In genomic region chr11:78083036-78083435, GRCh38 we compare ENCODE assay signal across 23 cellular contexts. TPM values are rescaled to one million over a fixed set of nuclear protein-coding genes. Genes with fewer than 3 reads are reported as not detected.
"Had no signal": no experiment of that assay in that cellular context is flagged by ENCODE, and none has a peak within 500 bp of the region (broad histone marks: within the 10 kb centered on the region; RNA-seq: fewer than 3 reads in every experiment).

No MANE protein-coding gene starts in this region.

- H3K27me3 ChIP-seq: breast epithelium, esophagus muscularis mucosa, right atrium auricular region, tibial nerve had no signal

- DNase-seq: activated CD4-positive, alpha-beta T cell treated with anti-CD3 and anti-CD28 coated beads for 1 hour; activated gamma-delta T cell treated with Interleukin-2 at 50 U/mL for 16 hours; activated T-cell treated with anti-CD3 and anti-CD28 coated beads, Interleukin-2, amount 50 U/mL, for 1 hour; anterior cingulate cortex; left colon; lower lobe of right lung; mesendoderm; naive thymus-derived CD8-positive, alpha-beta T cell; stimulated activated CD4-positive, alpha-beta T cell treated with anti-CD3 and anti-CD28 coated beads, Interleukin-1b, Interleukin-23, amount 100 ng/mL, for 48 hours; substantia nigra; T-helper 1 cell had no signal

- H3K27ac ChIP-seq: breast epithelium, coronary artery, esophagus muscularis mucosa, lower lobe of right lung, prostate gland, right atrium auricular region, skin epidermis, tibial nerve had no signal

- H3K4me3 ChIP-seq: breast epithelium, coronary artery, esophagus muscularis mucosa, lower lobe of right lung, prostate gland, right atrium auricular region, skin epidermis, tibial nerve had no signal

- FAIRE-seq: keratinocyte had no signal

- H3K36me3 Mint-ChIP-seq: activated naive CD4-positive, alpha-beta T cell treated with anti-CD3 and anti-CD28 coated beads, Interleukin-2, amount 50 U/mL, for 24 hours; naive thymus-derived CD8-positive, alpha-beta T cell had no signal

- H3K27ac Mint-ChIP-seq: activated naive CD4-positive, alpha-beta T cell treated with anti-CD3 and anti-CD28 coated beads, Interleukin-2, amount 50 U/mL, for 24 hours; stimulated activated naive CD8-positive, alpha-beta T cell treated with anti-CD3 and anti-CD28 coated beads, Interleukin-15, Interleukin-2, amounts not matched to agents 100 ng/mL and 50 ng/mL, for 24 hours had no signal

- H3K4me3 Mint-ChIP-seq: activated naive CD4-positive, alpha-beta T cell treated with anti-CD3 and anti-CD28 coated beads, Interleukin-2, amount 50 U/mL, for 24 hours; stimulated activated naive CD8-positive, alpha-beta T cell treated with anti-CD3 and anti-CD28 coated beads, Interleukin-15, Interleukin-2, amounts not matched to agents 100 ng/mL and 50 ng/mL, for 24 hours had no signal

- ATAC-seq: left colon; lower lobe of right lung; naive thymus-derived CD8-positive, alpha-beta T cell had no signal

- H3K9me3 Mint-ChIP-seq: activated naive CD4-positive, alpha-beta T cell treated with anti-CD3 and anti-CD28 coated beads, Interleukin-2, amount 50 U/mL, for 24 hours; naive thymus-derived CD8-positive, alpha-beta T cell; stimulated activated naive CD8-positive, alpha-beta T cell treated with anti-CD3 and anti-CD28 coated beads, Interleukin-15, Interleukin-2, amounts not matched to agents 100 ng/mL and 50 ng/mL, for 24 hours had no signal

- H3K27me3 Mint-ChIP-seq: activated naive CD4-positive, alpha-beta T cell treated with anti-CD3 and anti-CD28 coated beads, Interleukin-2, amount 50 U/mL, for 24 hours; naive thymus-derived CD8-positive, alpha-beta T cell; stimulated activated naive CD8-positive, alpha-beta T cell treated with anti-CD3 and anti-CD28 coated beads, Interleukin-15, Interleukin-2, amounts not matched to agents 100 ng/mL and 50 ng/mL, for 24 hours had no signal

- H3K9me3 ChIP-seq: breast epithelium, esophagus muscularis mucosa, lower lobe of right lung, prostate gland, right atrium auricular region, tibial nerve had no signal

- H3K36me3 ChIP-seq: breast epithelium, esophagus muscularis mucosa, lower lobe of right lung, prostate gland, right atrium auricular region, tibial nerve had no signal

RNA-seq across cellular contexts. Expression of gene THRSP, which starts 19.4 kb away (rescaled TPM):
- total RNA-seq: esophagus muscularis mucosa; lower lobe of right lung; mucosa of gallbladder; naive thymus-derived CD8-positive, alpha-beta T cell; osteocyte; prostate gland had no signal
